1 cellular context compared by ENCODE assay signal in the genomic region with DNA sequence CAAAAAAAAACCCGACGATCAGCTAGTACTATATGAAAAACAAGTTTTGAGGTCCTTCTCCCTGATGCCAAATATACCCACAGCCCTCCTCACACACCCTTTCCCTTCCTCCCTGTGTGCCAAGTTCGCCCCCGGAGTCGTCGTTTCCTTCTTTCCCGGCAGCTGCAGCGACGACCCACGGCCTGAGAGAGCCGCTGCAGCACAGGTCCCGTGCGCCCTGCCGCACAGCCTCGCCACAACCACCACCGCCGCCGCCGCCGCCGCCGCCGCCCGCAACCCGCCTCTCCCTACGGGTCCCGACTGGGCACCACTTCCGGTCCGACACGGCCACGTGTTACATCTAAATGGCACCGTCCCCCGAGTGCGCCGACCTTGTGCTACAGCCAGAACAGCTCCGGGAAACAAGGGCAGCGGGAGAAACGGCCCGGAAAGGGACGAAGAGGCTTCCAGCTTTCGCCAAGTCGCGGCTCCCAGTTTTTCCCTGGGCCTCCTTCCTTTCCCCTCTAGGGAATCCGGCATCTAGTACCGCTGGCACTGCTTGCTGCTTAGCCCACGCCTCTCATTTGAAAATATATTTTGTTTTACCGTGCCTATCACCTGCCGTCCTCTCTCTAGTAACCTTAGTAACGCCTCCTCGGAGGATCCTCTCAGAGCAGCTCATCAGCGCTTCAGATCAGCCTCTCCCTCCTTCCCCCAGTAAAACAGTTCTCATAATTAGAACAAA.
A peak's percentile ranks its signal among the peaks of the same experiment; 100 is the strongest.
TF ChIP-seq lines count a peak whose summit lies in the region.

A gene with protein sequence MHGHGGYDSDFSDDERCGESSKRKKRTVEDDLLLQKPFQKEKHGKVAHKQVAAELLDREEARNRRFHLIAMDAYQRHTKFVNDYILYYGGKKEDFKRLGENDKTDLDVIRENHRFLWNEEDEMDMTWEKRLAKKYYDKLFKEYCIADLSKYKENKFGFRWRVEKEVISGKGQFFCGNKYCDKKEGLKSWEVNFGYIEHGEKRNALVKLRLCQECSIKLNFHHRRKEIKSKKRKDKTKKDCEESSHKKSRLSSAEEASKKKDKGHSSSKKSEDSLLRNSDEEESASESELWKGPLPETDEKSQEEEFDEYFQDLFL (minus strand): TSS at position 315 of the 724 bp plus-strand sequence. CDS start 2,486 bp downstream, outside the sequence.

TF ChIP-seq in HepG2, 621 proteins besides CTCF, POLR2A, EP300 and RAD21 (continued from another document and continues in another):
- TF ChIP-seq, protein P1, sequence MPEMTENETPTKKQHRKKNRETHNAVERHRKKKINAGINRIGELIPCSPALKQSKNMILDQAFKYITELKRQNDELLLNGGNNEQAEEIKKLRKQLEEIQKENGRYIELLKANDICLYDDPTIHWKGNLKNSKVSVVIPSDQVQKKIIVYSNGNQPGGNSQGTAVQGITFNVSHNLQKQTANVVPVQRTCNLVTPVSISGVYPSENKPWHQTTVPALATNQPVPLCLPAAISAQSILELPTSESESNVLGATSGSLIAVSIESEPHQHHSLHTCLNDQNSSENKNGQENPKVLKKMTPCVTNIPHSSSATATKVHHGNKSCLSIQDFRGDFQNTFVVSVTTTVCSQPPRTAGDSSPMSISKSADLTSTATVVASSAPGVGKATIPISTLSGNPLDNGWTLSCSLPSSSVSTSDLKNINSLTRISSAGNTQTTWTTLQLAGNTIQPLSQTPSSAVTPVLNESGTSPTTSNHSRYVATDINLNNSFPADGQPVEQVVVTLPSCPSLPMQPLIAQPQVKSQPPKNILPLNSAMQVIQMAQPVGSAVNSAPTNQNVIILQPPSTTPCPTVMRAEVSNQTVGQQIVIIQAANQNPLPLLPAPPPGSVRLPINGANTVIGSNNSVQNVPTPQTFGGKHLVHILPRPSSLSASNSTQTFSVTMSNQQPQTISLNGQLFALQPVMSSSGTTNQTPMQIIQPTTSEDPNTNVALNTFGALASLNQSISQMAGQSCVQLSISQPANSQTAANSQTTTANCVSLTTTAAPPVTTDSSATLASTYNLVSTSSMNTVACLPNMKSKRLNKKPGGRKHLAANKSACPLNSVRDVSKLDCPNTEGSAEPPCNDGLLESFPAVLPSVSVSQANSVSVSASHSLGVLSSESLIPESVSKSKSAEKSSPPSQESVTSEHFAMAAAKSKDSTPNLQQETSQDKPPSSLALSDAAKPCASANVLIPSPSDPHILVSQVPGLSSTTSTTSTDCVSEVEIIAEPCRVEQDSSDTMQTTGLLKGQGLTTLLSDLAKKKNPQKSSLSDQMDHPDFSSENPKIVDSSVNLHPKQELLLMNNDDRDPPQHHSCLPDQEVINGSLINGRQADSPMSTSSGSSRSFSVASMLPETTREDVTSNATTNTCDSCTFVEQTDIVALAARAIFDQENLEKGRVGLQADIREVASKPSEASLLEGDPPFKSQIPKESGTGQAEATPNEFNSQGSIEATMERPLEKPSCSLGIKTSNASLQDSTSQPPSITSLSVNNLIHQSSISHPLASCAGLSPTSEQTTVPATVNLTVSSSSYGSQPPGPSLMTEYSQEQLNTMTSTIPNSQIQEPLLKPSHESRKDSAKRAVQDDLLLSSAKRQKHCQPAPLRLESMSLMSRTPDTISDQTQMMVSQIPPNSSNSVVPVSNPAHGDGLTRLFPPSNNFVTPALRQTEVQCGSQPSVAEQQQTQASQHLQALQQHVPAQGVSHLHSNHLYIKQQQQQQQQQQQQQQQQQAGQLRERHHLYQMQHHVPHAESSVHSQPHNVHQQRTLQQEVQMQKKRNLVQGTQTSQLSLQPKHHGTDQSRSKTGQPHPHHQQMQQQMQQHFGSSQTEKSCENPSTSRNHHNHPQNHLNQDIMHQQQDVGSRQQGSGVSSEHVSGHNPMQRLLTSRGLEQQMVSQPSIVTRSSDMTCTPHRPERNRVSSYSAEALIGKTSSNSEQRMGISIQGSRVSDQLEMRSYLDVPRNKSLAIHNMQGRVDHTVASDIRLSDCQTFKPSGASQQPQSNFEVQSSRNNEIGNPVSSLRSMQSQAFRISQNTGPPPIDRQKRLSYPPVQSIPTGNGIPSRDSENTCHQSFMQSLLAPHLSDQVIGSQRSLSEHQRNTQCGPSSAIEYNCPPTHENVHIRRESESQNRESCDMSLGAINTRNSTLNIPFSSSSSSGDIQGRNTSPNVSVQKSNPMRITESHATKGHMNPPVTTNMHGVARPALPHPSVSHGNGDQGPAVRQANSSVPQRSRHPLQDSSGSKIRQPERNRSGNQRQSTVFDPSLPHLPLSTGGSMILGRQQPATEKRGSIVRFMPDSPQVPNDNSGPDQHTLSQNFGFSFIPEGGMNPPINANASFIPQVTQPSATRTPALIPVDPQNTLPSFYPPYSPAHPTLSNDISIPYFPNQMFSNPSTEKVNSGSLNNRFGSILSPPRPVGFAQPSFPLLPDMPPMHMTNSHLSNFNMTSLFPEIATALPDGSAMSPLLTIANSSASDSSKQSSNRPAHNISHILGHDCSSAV (CRISPR knock-in tag; IDR thresholded peaks at IDR 0.05; ENCODE audit: borderline replicate concordance): no peak
- TF ChIP-seq ZNF547 (CRISPR knock-in tag; IDR thresholded peaks at IDR 0.05) (peak; percentile 77; the same call in 1 of the 2 replicates), PRPF4 (IDR thresholded peaks at IDR 0.05; ENCODE audit: low read depth, low read length, poor library complexity, severe bottlenecking) (peak; percentile 76), CHD2 (IDR thresholded peaks at IDR 0.05; ENCODE audit: low read depth, low read length) (0 out of 2 replicates have a peak, but pooled peaks have one; percentile 9), ZBTB38 (CRISPR knock-in tag; IDR thresholded peaks at IDR 0.05) (peak; percentile 89; the same call in 1 of the 2 replicates), ATRX (CRISPR knock-in tag; IDR thresholded peaks at IDR 0.05; ENCODE audit: borderline replicate concordance) (no peak), PAWR (CRISPR knock-in tag; IDR thresholded peaks at IDR 0.05; ENCODE audit: borderline replicate concordance) (no peak), HMG20A (CRISPR knock-in tag; IDR thresholded peaks at IDR 0.05; ENCODE audit: borderline replicate concordance) (peak; percentile 37; the same call in 1 of the 2 replicates), DPF2 (CRISPR knock-in tag; IDR thresholded peaks at IDR 0.05; ENCODE audit: borderline replicate concordance, low read depth) (no peak), HNF4A (CRISPR knock-in tag; IDR thresholded peaks at IDR 0.05) (peak; percentile 68), ZNF235 (CRISPR knock-in tag; IDR thresholded peaks at IDR 0.05; ENCODE audit: borderline replicate concordance) (no peak), ZNF781 (CRISPR knock-in tag; IDR thresholded peaks at IDR 0.05; ENCODE audit: borderline replicate concordance, not compliant biosample characterization) (peak; percentile 32), ZNF557 (CRISPR knock-in tag; IDR thresholded peaks at IDR 0.05) (no peak), TP53 (CRISPR knock-in tag; conservative IDR thresholded peaks at IDR 0.05) (peak; percentile 84; the same call in 1 of the 2 replicates), CENPX (CRISPR knock-in tag; IDR thresholded peaks at IDR 0.05) (no peak), MYC (CRISPR knock-in tag; IDR thresholded peaks at IDR 0.05; ENCODE audit: borderline replicate concordance) (peak; percentile 92), ZNF136 (CRISPR knock-in tag; IDR thresholded peaks at IDR 0.05; ENCODE audit: low read depth) (peak; percentile 50; the same call in 1 of the 2 replicates), TBX2 (CRISPR knock-in tag; IDR thresholded peaks at IDR 0.05; ENCODE audit: borderline replicate concordance) (peak; percentile 89), ZFP36L2 (CRISPR knock-in tag; IDR thresholded peaks at IDR 0.05) (0 out of 2 replicates have a peak, but pooled peaks have one; percentile 74), TBL1XR1 (IDR thresholded peaks at IDR 0.05; ENCODE audit: borderline replicate concordance, low read length, partially characterized antibody) (peak; percentile 70), FOXO1 (CRISPR knock-in tag; IDR thresholded peaks at IDR 0.05) (peak; percentile 81), DNMT1 (CRISPR knock-in tag; IDR thresholded peaks at IDR 0.05) (0 out of 2 replicates have a peak, but pooled peaks have one; percentile 77), ZNF34 (CRISPR knock-in tag; IDR thresholded peaks at IDR 0.05; ENCODE audit: borderline replicate concordance) (peak; percentile 96; the same call in 1 of the 2 replicates), ZNF780A (CRISPR knock-in tag; IDR thresholded peaks at IDR 0.05) (peak; percentile 42; the same call in 1 of the 2 replicates), ZNF589 (CRISPR knock-in tag; conservative IDR thresholded peaks at IDR 0.05) (peak; percentile 77; the same call in 1 of the 2 replicates), TBP (CRISPR knock-in tag; IDR thresholded peaks at IDR 0.05) (no peak)
- TF ChIP-seq, protein P2, sequence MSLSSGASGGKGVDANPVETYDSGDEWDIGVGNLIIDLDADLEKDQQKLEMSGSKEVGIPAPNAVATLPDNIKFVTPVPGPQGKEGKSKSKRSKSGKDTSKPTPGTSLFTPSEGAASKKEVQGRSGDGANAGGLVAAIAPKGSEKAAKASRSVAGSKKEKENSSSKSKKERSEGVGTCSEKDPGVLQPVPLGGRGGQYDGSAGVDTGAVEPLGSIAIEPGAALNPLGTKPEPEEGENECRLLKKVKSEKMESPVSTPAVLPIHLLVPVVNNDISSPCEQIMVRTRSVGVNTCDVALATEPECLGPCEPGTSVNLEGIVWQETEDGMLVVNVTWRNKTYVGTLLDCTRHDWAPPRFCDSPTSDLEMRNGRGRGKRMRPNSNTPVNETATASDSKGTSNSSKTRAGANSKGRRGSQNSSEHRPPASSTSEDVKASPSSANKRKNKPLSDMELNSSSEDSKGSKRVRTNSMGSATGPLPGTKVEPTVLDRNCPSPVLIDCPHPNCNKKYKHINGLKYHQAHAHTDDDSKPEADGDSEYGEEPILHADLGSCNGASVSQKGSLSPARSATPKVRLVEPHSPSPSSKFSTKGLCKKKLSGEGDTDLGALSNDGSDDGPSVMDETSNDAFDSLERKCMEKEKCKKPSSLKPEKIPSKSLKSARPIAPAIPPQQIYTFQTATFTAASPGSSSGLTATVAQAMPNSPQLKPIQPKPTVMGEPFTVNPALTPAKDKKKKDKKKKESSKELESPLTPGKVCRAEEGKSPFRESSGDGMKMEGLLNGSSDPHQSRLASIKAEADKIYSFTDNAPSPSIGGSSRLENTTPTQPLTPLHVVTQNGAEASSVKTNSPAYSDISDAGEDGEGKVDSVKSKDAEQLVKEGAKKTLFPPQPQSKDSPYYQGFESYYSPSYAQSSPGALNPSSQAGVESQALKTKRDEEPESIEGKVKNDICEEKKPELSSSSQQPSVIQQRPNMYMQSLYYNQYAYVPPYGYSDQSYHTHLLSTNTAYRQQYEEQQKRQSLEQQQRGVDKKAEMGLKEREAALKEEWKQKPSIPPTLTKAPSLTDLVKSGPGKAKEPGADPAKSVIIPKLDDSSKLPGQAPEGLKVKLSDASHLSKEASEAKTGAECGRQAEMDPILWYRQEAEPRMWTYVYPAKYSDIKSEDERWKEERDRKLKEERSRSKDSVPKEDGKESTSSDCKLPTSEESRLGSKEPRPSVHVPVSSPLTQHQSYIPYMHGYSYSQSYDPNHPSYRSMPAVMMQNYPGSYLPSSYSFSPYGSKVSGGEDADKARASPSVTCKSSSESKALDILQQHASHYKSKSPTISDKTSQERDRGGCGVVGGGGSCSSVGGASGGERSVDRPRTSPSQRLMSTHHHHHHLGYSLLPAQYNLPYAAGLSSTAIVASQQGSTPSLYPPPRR (CRISPR knock-in tag; IDR thresholded peaks at IDR 0.05; ENCODE audit: borderline replicate concordance): peak; percentile 67
- TF ChIP-seq, protein P3, sequence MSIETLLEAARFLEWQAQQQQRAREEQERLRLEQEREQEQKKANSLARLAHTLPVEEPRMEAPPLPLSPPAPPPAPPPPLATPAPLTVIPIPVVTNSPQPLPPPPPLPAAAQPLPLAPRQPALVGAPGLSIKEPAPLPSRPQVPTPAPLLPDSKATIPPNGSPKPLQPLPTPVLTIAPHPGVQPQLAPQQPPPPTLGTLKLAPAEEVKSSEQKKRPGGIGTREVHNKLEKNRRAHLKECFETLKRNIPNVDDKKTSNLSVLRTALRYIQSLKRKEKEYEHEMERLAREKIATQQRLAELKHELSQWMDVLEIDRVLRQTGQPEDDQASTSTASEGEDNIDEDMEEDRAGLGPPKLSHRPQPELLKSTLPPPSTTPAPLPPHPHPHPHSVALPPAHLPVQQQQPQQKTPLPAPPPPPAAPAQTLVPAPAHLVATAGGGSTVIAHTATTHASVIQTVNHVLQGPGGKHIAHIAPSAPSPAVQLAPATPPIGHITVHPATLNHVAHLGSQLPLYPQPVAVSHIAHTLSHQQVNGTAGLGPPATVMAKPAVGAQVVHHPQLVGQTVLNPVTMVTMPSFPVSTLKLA (IDR thresholded peaks at IDR 0.05): peak; percentile 78
- TF ChIP-seq, protein P4, sequence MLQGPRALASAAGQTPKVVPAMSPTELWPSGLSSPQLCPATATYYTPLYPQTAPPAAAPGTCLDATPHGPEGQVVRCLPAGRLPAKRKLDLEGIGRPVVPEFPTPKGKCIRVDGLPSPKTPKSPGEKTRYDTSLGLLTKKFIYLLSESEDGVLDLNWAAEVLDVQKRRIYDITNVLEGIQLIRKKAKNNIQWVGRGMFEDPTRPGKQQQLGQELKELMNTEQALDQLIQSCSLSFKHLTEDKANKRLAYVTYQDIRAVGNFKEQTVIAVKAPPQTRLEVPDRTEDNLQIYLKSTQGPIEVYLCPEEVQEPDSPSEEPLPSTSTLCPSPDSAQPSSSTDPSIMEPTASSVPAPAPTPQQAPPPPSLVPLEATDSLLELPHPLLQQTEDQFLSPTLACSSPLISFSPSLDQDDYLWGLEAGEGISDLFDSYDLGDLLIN (CRISPR knock-in tag; IDR thresholded peaks at IDR 0.05; ENCODE audit: borderline replicate concordance): 0 out of 2 replicates have a peak, but pooled peaks have one; percentile 62
- TF ChIP-seq, protein P5, sequence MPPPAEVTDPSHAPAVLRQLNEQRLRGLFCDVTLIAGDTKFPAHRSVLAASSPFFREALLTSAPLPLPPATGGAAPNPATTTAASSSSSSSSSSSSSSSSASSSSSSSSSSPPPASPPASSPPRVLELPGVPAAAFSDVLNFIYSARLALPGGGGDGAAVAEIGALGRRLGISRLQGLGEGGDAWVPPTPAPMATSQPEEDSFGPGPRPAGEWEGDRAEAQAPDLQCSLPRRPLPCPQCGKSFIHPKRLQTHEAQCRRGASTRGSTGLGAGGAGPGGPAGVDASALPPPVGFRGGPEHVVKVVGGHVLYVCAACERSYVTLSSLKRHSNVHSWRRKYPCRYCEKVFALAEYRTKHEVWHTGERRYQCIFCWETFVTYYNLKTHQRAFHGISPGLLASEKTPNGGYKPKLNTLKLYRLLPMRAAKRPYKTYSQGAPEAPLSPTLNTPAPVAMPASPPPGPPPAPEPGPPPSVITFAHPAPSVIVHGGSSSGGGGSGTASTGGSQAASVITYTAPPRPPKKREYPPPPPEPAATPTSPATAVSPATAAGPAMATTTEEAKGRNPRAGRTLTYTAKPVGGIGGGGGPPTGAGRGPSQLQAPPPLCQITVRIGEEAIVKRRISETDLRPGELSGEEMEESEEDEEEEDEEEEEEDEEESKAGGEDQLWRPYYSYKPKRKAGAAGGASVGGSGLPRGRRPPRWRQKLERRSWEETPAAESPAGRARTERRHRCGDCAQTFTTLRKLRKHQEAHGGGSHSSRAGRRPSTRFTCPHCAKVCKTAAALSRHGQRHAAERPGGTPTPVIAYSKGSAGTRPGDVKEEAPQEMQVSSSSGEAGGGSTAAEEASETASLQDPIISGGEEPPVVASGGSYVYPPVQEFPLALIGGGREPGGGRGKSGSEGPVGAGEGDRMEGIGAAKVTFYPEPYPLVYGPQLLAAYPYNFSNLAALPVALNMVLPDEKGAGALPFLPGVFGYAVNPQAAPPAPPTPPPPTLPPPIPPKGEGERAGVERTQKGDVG (CRISPR knock-in tag; IDR thresholded peaks at IDR 0.05; ENCODE audit: borderline replicate concordance): peak; percentile 84; the same call in 1 of the 2 replicates
